Comparison of ENCODE assay signal across 14 cellular contexts in genomic region chr1:118440-118839, GRCh38. TPM values are rescaled to one million over a fixed set of nuclear protein-coding genes. Genes with fewer than 3 reads are reported as not detected.
"Had no signal": no experiment of that assay in that cellular context is flagged by ENCODE, and none has a peak within 500 bp of the region (broad histone marks: within the 10 kb centered on the region; RNA-seq: fewer than 3 reads in every experiment).

No MANE protein-coding gene starts in this region.

RNA-seq across cellular contexts. Expression of gene OR4F5, which starts 53.2 kb away (rescaled TPM):
- total RNA-seq: activated B cell treated with CpG ODN at 0.5 μM for 24 hours; activated CD4-positive, alpha-beta memory T cell treated with anti-CD3 and anti-CD28 coated beads for 36 hours; activated CD4-positive, alpha-beta memory T cell treated with anti-CD3 and anti-CD28 coated beads, Interleukin-2, amount 10 ng/mL, durations not matched to agents 7 days and 5 days; activated CD4-positive, alpha-beta T cell treated with anti-CD3 and anti-CD28 coated beads for 36 hours; activated CD4-positive, alpha-beta T cell treated with anti-CD3 and anti-CD28 coated beads, Interleukin-2, amount 10 ng/mL, durations not matched to agents 24 days and 14 days; activated CD4-positive, alpha-beta T cell treated with anti-CD3 and anti-CD28 coated beads, Interleukin-2, amount 10 ng/mL, durations not matched to agents 7 days and 5 days; activated CD8-positive, alpha-beta memory T cell treated with anti-CD3 and anti-CD28 coated beads for 36 hours; activated CD8-positive, alpha-beta memory T cell treated with anti-CD3 and anti-CD28 coated beads, Interleukin-2, amount 10 ng/mL, durations not matched to agents 7 days and 5 days; activated CD8-positive, alpha-beta T cell treated with anti-CD3 and anti-CD28 coated beads for 36 hours; activated CD8-positive, alpha-beta T cell treated with anti-CD3 and anti-CD28 coated beads, Interleukin-2, amount 10 ng/mL, durations not matched to agents 7 days and 5 days; T-helper 1 cell treated with Interleukin-12 subunit alpha and Interleukin-12 subunit beta and Interleukin-4 antibody, amounts not matched to agents 30 ng/mL and 1 ng/mL, for 36 hours; T-helper 17 cell; T-helper 2 cell treated with Interferon-gamma antibody and Interleukin-4, amounts not matched to agents 100 ng/mL and 5 ng/mL, for 36 hours; WTC11 had no signal
